ENCODE assay signal across 8 cellular contexts in the genomic region with DNA sequence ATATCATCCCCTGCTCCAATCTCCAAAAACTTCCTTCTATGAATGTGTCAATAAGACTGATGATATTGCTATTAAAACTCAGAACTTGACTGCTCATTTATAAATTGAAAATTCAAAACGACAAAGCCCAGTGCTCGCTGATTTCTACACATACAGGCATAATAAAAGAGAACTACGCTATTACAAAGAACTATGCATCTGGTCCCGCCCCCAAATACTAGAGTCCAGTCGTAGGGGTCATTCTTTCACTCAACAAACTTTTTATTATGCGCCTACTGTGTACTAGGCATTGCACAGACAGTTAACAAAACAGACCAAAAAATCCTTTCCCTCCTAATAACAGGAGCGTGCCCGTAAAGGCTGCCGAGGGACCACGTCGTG. TPM values are rescaled to one million over a fixed set of nuclear protein-coding genes. Genes with fewer than 3 reads are reported as not detected.
DNase-seq lines count a peak whose midpoint lies in the region; ATAC-seq, FAIRE-seq and TF ChIP-seq lines count a peak whose summit lies in the region.

No MANE protein-coding gene starts in this region.

- peak overlapping the region; percentile 81 to 91 for H3K27ac ChIP-seq in tibial artery

- no peak for FAIRE-seq in D721Med (lab: Jason Lieb, UNC)

- no peaks in the 10 kb centered on the region for H3K9me3 ChIP-seq in tibial artery

- TF ChIP-seq CTCF in tibial artery (IDR thresholded peaks at IDR 0.05) (no peak), D721Med (IDR thresholded peaks at IDR 0.05; ENCODE audit: insufficient read depth, missing control alignments) (no peak)

- H3K36me3 ChIP-seq in tibial artery, result no peaks in the 10 kb centered on the region

- POLR2A ChIA-PET in activated naive CD8-positive, alpha-beta T cell treated with anti-CD3 and anti-CD28 coated beads, Interleukin-2, amount 10 ng/mL, durations not matched to agents 7 days and 5 days (lab: Charles Lee), result interaction anchor here (0.8 kb wide), 1 partner anchor 19 kb away, joined by 4 read pairs; no protein-coding TSS in a partner anchor

- no peaks in the 10 kb centered on the region for H3K27me3 ChIP-seq in tibial artery

- peaks cover 13% of the 10 kb centered on the region for H3K4me1 Mint-ChIP-seq in activated naive CD8-positive, alpha-beta T cell treated with anti-CD3 and anti-CD28 coated beads, Interleukin-2, amount 10 ng/mL, durations not matched to agents 7 days and 5 days

- H3K27ac Mint-ChIP-seq in activated naive CD8-positive, alpha-beta T cell treated with anti-CD3 and anti-CD28 coated beads, Interleukin-2, amount 10 ng/mL, durations not matched to agents 7 days and 5 days, result peak overlapping the region; percentile 76

- peaks cover 0 to 11% (median 8%) of the 10 kb centered on the region in 4 donors for H3K4me1 ChIP-seq in tibial artery

- intact Hi-C loops in tibial artery (cut with DNase I; ENCODE audit: low total_unique reads), result no loop called here

- H3K4me3 ChIP-seq in tibial artery, result peak overlapping the region; percentile 72 to 90

- ATAC-seq in HG03175 (IDR thresholded peaks at IDR 0.05; ENCODE audit: unreplicated experiment) (peak; percentile 9), left lobe of liver (peak; percentile 20)
- peak; percentile 5 for ATAC-seq in activated naive CD8-positive, alpha-beta T cell treated with anti-CD3 and anti-CD28 coated beads, Interleukin-2, amount 10 ng/mL, durations not matched to agents 7 days and 5 days (ENCODE audit: low read depth)

- H3K27me3 Mint-ChIP-seq in activated naive CD8-positive, alpha-beta T cell treated with anti-CD3 and anti-CD28 coated beads, Interleukin-2, amount 10 ng/mL, durations not matched to agents 7 days and 5 days, result peaks cover 3% of the 10 kb centered on the region

- peak; percentile 35 for DNase-seq in NCI-H146 (lab: John Stamatoyannopoulos, UW)
- DNase-seq in NCI-H146 treated with DMSO at 0.1 percent for 48 hours (lab: John Stamatoyannopoulos, UW; ENCODE audit: unreplicated experiment), result no peak
- no peak for DNase-seq in activated naive CD8-positive, alpha-beta T cell treated with anti-CD3 and anti-CD28 coated beads, Interleukin-2, amount 10 ng/mL, durations not matched to agents 7 days and 5 days
- no peak for DNase-seq in left lobe of liver (ENCODE audit: low spot score)
- no peak for DNase-seq in tibial artery
- DNase-seq in D721Med (ENCODE audit: insufficient read length, low spot score), result no peak
- no peak for DNase-seq in NCI-H1694 treated with DMSO at 0.1 percent for 48 hours (lab: John Stamatoyannopoulos, UW)

- peak overlapping the region; percentile 88 for H3K4me3 Mint-ChIP-seq in activated naive CD8-positive, alpha-beta T cell treated with anti-CD3 and anti-CD28 coated beads, Interleukin-2, amount 10 ng/mL, durations not matched to agents 7 days and 5 days

- H3K36me3 Mint-ChIP-seq in activated naive CD8-positive, alpha-beta T cell treated with anti-CD3 and anti-CD28 coated beads, Interleukin-2, amount 10 ng/mL, durations not matched to agents 7 days and 5 days, result no peaks in the 10 kb centered on the region

- no peaks in the 10 kb centered on the region for H3K9me3 Mint-ChIP-seq in activated naive CD8-positive, alpha-beta T cell treated with anti-CD3 and anti-CD28 coated beads, Interleukin-2, amount 10 ng/mL, durations not matched to agents 7 days and 5 days

RNA-seq across cellular contexts. Expression of gene AVEN, which starts 1.0 kb away (rescaled TPM):
- 1 to 10 TPM; 6.1 to 6.3 TPM for total RNA-seq in activated naive CD8-positive, alpha-beta T cell treated with anti-CD3 and anti-CD28 coated beads, Interleukin-2, amount 10 ng/mL, durations not matched to agents 7 days and 5 days
- 8.9 TPM for total RNA-seq in left lobe of liver
